ENCODE assay signal across 8 cellular contexts in the genomic region with DNA sequence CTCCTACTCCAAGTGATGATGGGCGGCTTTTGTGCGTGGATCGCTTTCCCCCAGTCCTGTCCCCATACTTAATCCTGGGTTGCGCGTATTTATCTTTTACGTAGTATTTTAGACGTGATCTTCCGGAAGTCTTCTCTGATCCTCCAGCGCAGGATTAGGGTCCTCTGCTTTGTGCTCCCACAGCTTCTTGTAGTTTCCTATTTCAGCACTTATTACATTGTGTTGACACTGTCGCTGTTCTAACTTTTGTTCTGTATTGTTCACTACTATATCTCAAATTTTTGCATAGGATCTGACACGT. TPM values are rescaled to one million over a fixed set of nuclear protein-coding genes. Genes with fewer than 3 reads are reported as not detected.
DNase-seq lines count a peak whose midpoint lies in the region; ATAC-seq and TF ChIP-seq lines count a peak whose summit lies in the region.

No MANE protein-coding gene starts in this region.

- H3K27me3 ChIP-seq in BLaER1 (no peaks in the 10 kb centered on the region), HUES6 (ENCODE audit: control insufficient read depth, insufficient read depth, low read length) (no peaks in the 10 kb centered on the region)
- H3K27me3 ChIP-seq in naive thymus-derived CD4-positive, alpha-beta T cell (ENCODE audit: control insufficient read depth in 2 of 2, insufficient read depth in 2 of 2, low read length in 2 of 2), result no peaks in the 10 kb centered on the region

- H3K9me3 ChIP-seq in BLaER1 (no peaks in the 10 kb centered on the region), HUES6 (ENCODE audit: control insufficient read depth, insufficient read depth, low read depth, low read length) (no peaks in the 10 kb centered on the region)
- no peaks in the 10 kb centered on the region for H3K9me3 ChIP-seq in naive thymus-derived CD4-positive, alpha-beta T cell (ENCODE audit: control insufficient read depth in 2 of 3, low read length in 3 of 3)

- intact Hi-C loops in naive thymus-derived CD4-positive, alpha-beta T cell (cut with micrococcal nuclease), result no loop called here

- H3K36me3 ChIP-seq in BLaER1 (peaks cover 71% of the 10 kb centered on the region), HUES6 (ENCODE audit: control insufficient read depth, insufficient read depth, low read length) (peaks cover 63% of the 10 kb centered on the region)
- H3K36me3 ChIP-seq in naive thymus-derived CD4-positive, alpha-beta T cell (ENCODE audit: control insufficient read depth in 2 of 3, insufficient read depth in 3 of 3, low read length in 3 of 3), result peaks cover 13 to 63% (median 27%) of the 10 kb centered on the region in 3 experiments

- peak; percentile 34 for ATAC-seq in central memory CD8-positive, alpha-beta T cell (replicated peaks; ENCODE audit: extremely low read depth, poor library complexity, severe bottlenecking)
- ATAC-seq in naive thymus-derived CD4-positive, alpha-beta T cell, result no peak
- ATAC-seq in HG03095 (IDR thresholded peaks at IDR 0.05; ENCODE audit: unreplicated experiment), result no peak
- no peak for ATAC-seq in HG03521 (IDR thresholded peaks at IDR 0.05; ENCODE audit: unreplicated experiment)
- ATAC-seq in GM18909 (IDR thresholded peaks at IDR 0.05; ENCODE audit: poor library complexity, unreplicated experiment), result no peak

- H3K4me3 ChIP-seq in BLaER1, result peak overlapping the region; percentile 82
- peak overlapping the region; percentile 73 for H3K4me3 ChIP-seq in HUES6 (ENCODE audit: low read depth, low read length)
- H3K4me3 ChIP-seq in naive thymus-derived CD4-positive, alpha-beta T cell (ENCODE audit: low read length), result peak overlapping the region; percentile 80

- H3K4me3 Mint-ChIP-seq in central memory CD8-positive, alpha-beta T cell, result peak overlapping the region; percentile 96
- peak overlapping the region; percentile 88 to 100 (median 98) for H3K4me3 Mint-ChIP-seq in naive thymus-derived CD4-positive, alpha-beta T cell

- peak overlapping the region; percentile 99 for H3K27ac Mint-ChIP-seq in central memory CD8-positive, alpha-beta T cell (ENCODE audit: low read depth)
- H3K27ac Mint-ChIP-seq in naive thymus-derived CD4-positive, alpha-beta T cell, result peak overlapping the region; percentile 95 to 100 (median 99)

- H3K4me1 ChIP-seq in BLaER1, result peaks cover 27% of the 10 kb centered on the region
- no peaks in the 10 kb centered on the region for H3K4me1 ChIP-seq in HUES6 (ENCODE audit: control insufficient read depth, insufficient read depth, low read length)
- peaks cover 18% of the 10 kb centered on the region in 2 donors for H3K4me1 ChIP-seq in naive thymus-derived CD4-positive, alpha-beta T cell (ENCODE audit: control insufficient read depth in 2 of 2, insufficient read depth in 2 of 2, low read length in 2 of 2)

- POLR2A ChIA-PET in naive thymus-derived CD4-positive, alpha-beta T cell (lab: Charles Lee), result interaction anchor here (0.6 to 4.9 kb wide), 31 partner anchors 9 to 672 kb away, joined by 3 to 51 read pairs (median 7); a partner anchor contains a TSS
- POLR2A ChIA-PET in HEK293T (lab: Yijun Ruan, JAX), result interaction anchor here (0.6 to 2.8 kb wide), 38 partner anchors 8 to 301 kb away, joined by 3 to 46 read pairs (median 4); a partner anchor contains a TSS

- H3K36me3 Mint-ChIP-seq in central memory CD8-positive, alpha-beta T cell (ENCODE audit: insufficient read depth), result peaks cover 54% of the 10 kb centered on the region
- peaks cover 7 to 37% (median 35%) of the 10 kb centered on the region in 5 donors for H3K36me3 Mint-ChIP-seq in naive thymus-derived CD4-positive, alpha-beta T cell

- CTCF ChIA-PET in naive thymus-derived CD4-positive, alpha-beta T cell (lab: Charles Lee), result interaction anchor here (1.0 to 1.8 kb wide), 6 partner anchors 15 to 100 kb away, joined by 3 to 11 read pairs (median 4); a partner anchor contains a TSS
- CTCF ChIA-PET in HEK293T (lab: Yijun Ruan, JAX), result no interaction called here

- H3K4me1 Mint-ChIP-seq in central memory CD8-positive, alpha-beta T cell, result peaks cover 49% of the 10 kb centered on the region
- H3K4me1 Mint-ChIP-seq in naive thymus-derived CD4-positive, alpha-beta T cell, result peaks cover 32 to 74% (median 63%) of the 10 kb centered on the region in 7 donors

- H3K27me3 Mint-ChIP-seq in central memory CD8-positive, alpha-beta T cell, result no peaks in the 10 kb centered on the region
- H3K27me3 Mint-ChIP-seq in naive thymus-derived CD4-positive, alpha-beta T cell, result no peaks in the 10 kb centered on the region

- peaks cover 30% of the 10 kb centered on the region; the same call in 1 of the 2 replicates for H4K20me1 ChIP-seq in BLaER1

- peak overlapping the region; percentile 73 for H3K27ac ChIP-seq in BLaER1
- H3K27ac ChIP-seq in HUES6 (ENCODE audit: low read depth, low read length), result no peak overlapping the region
- H3K27ac ChIP-seq in naive thymus-derived CD4-positive, alpha-beta T cell (ENCODE audit: low read depth, low read length), result peak overlapping the region; percentile 95

- peak overlapping the region; percentile 93 for H3K4me2 ChIP-seq in BLaER1

- H3K9me3 Mint-ChIP-seq in central memory CD8-positive, alpha-beta T cell, result no peaks in the 10 kb centered on the region
- H3K9me3 Mint-ChIP-seq in naive thymus-derived CD4-positive, alpha-beta T cell, result peaks cover 0 to 5% (median 0%) of the 10 kb centered on the region in 11 donors

- no peak for DNase-seq in central memory CD8-positive, alpha-beta T cell (ENCODE audit: low spot score in 2 of 2)
- DNase-seq in naive thymus-derived CD4-positive, alpha-beta T cell, result peak in 2 of 9 donors; percentile 49 to 61
- DNase-seq in HEK293T (ENCODE audit: extremely low spot score), result no peak

- H3K9ac ChIP-seq in BLaER1 (peak overlapping the region; percentile 83), HUES6 (ENCODE audit: low read length) (peak overlapping the region; percentile 70)

TF ChIP-seq in HEK293T, 16 proteins besides CTCF, POLR2A, EP300 and RAD21:
- no peak for TF ChIP-seq CTBP1 (IDR thresholded peaks at IDR 0.05; ENCODE audit: borderline replicate concordance)
- TF ChIP-seq L3MBTL2 (conservative IDR thresholded peaks at IDR 0.05), result no peak
- TF ChIP-seq SP1 (IDR thresholded peaks at IDR 0.05), result no peak

RNA-seq across cellular contexts. Expression of a gene that starts 0.5 kb away (rescaled TPM):
- total RNA-seq in naive thymus-derived CD4-positive, alpha-beta T cell, result 100 to 1,000 TPM; 118 to 186 (median 179) TPM
- 100 to 1,000 TPM; 192 to 207 TPM for polyA plus RNA-seq in naive thymus-derived CD4-positive, alpha-beta T cell

RNA-seq across cellular contexts. Expression of a gene that starts 0.7 kb away (rescaled TPM):
- total RNA-seq in naive thymus-derived CD4-positive, alpha-beta T cell, result 10 to 100 TPM; 33.2 to 68.7 (median 43.5) TPM
- 100 to 1,000 TPM; 147 to 149 TPM for polyA plus RNA-seq in naive thymus-derived CD4-positive, alpha-beta T cell

RNA-seq across cellular contexts. Expression of a gene that starts 8.8 kb away (rescaled TPM):
- 10 to 100 TPM; 24.5 to 55.3 (median 36.4) TPM for total RNA-seq in naive thymus-derived CD4-positive, alpha-beta T cell
- polyA plus RNA-seq in naive thymus-derived CD4-positive, alpha-beta T cell, result 10 to 100 TPM; 17.1 to 20.4 TPM

RNA-seq across cellular contexts. Expression of a gene that starts 15.1 kb away (rescaled TPM):
- 100 to 1,000 TPM in 1 of 5 experiments, 10 to 100 TPM in 2, 1 to 10 TPM in 1, under 1 TPM in 1; 0.56 to 198 (median 10.1) TPM for total RNA-seq in naive thymus-derived CD4-positive, alpha-beta T cell
- 1 to 10 TPM; 2.5 to 2.9 TPM for polyA plus RNA-seq in naive thymus-derived CD4-positive, alpha-beta T cell

RNA-seq across cellular contexts. Expression of a gene that starts 16.6 kb away (rescaled TPM):
- total RNA-seq in naive thymus-derived CD4-positive, alpha-beta T cell, result 10 to 100 TPM; 28.5 to 47.6 (median 37.8) TPM
- polyA plus RNA-seq in naive thymus-derived CD4-positive, alpha-beta T cell, result 10 to 100 TPM; 10.5 to 20.9 TPM
